ENCODE assay signal across 17 cellular contexts in the genomic region with DNA sequence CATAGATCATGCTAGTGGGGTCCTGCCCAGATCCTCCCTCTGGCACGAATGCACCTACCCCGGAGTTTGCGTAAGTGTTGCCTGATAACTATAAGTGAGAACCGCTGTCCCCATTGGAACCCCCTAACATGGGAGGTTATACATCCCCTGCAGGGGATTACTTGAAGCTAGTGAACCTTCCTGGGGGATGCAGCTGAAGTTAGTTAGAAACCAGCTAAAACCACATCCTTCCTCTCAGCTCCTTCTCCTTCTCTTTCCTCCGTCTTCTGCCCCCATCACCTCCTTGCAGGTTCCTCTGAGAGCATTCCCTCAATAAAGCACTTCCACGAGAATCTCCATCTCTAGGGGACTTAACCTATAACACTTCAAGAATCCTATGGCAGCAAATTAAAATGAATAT.
A peak's percentile ranks its signal among the peaks of the same experiment; 100 is the strongest.
DNase-seq lines count a peak whose midpoint lies in the region; ATAC-seq, FAIRE-seq and TF ChIP-seq lines count a peak whose summit lies in the region.
"Had no signal": no experiment of that assay in that cellular context is flagged by ENCODE, and none has a peak within 500 bp of the region (broad histone marks: within the 10 kb centered on the region; RNA-seq: fewer than 3 reads in every experiment).

No MANE protein-coding gene starts in this region.

- H3K4me1 ChIP-seq in PC-9 (replicated peaks; ENCODE audit: insufficient read depth) = 0 out of 2 replicates have a peak, but pooled peaks cover 5% of the 10 kb centered on the region
- H3K4me1 ChIP-seq in H1 (replicated peaks in 1 of 4; ENCODE audit: control insufficient read depth in 3 of 4, insufficient read depth in 4 of 4, low read length in 3 of 4) = peaks cover 0 to 13% (median 10%) of the 10 kb centered on the region in 4 experiments; a peak in 4 of 7 replicates

- no peaks in the 10 kb centered on the region for H3K79me2 ChIP-seq in PC-9 (ENCODE audit: low read depth)
- H3K79me2 ChIP-seq in H1 (ENCODE audit: control insufficient read depth in 1 of 2, insufficient read depth in 2 of 2, low read length in 2 of 2) = no peaks in the 10 kb centered on the region; a peak in 1 of 4 replicates
- H3K79me2 ChIP-seq: parathyroid adenoma had no signal

- H4K5ac ChIP-seq in H1 (ENCODE audit: insufficient read length, low read depth, low read length) = no peak overlapping the region

- CTCF ChIA-PET in PC-9 (lab: Charles Lee) (no interaction called here), H1 (lab: Charles Lee; ENCODE audit: partially characterized antibody) (interaction anchor here (0.6 to 1.1 kb wide), 3 partner anchors 12 to 94 kb away, joined by 3 read pairs; no protein-coding TSS in a partner anchor)
- CTCF ChIA-PET in activated CD4-positive, alpha-beta memory T cell treated with anti-CD3 and anti-CD28 coated beads, Interleukin-2, amount 10 ng/mL, durations not matched to agents 7 days and 5 days (lab: Charles Lee) = interaction anchor here (1.8 kb wide), 1 partner anchor 8 kb away, joined by 5 read pairs; no protein-coding TSS in a partner anchor

- H3K9me2 ChIP-seq in PC-9 (ENCODE audit: insufficient read depth) = no peaks in the 10 kb centered on the region

- peak overlapping the region; percentile 51 for H4K91ac ChIP-seq in H1 (replicated peaks; ENCODE audit: insufficient read length, low read length)

- H3F3A ChIP-seq in PC-9 (ENCODE audit: insufficient read depth, low read depth) = no peaks in the 10 kb centered on the region

- DNase-seq in activated T-cell treated with anti-CD3 and anti-CD28 coated beads, Interleukin-2, amount 50 U/mL, for 72 hours = no peak
- DNase-seq in activated T-cell treated with anti-CD3 and anti-CD28 coated beads, Interleukin-2, amount 50 U/mL, for 1 hour = no peak
- no peak for DNase-seq in PC-9
- no peak for DNase-seq in H1 (ENCODE audit: low read depth in 1 of 2, low spot score in 2 of 2)
- DNase-seq in stimulated activated naive CD8-positive, alpha-beta T cell treated with anti-CD3 and anti-CD28 coated beads, Interleukin-15, amount 100 ng/mL, for 72 hours = no peak
- DNase-seq in GM03348 (ENCODE audit: low spot score) = no peak
- no peak for DNase-seq in H7
- DNase-seq in activated CD4-positive, alpha-beta memory T cell treated with anti-CD3 and anti-CD28 coated beads, Interleukin-2, amount 10 ng/mL, durations not matched to agents 7 days and 5 days = no peak
- DNase-seq: activated naive CD4-positive, alpha-beta T cell treated with anti-CD3 and anti-CD28 coated beads for 36 hours; MM.1S; NCI-H82; small intestine; T-helper 9 cell had no signal

- H3K14ac ChIP-seq in H1 (ENCODE audit: insufficient read length) = no peak overlapping the region

- no peak overlapping the region for H3K23ac ChIP-seq in H1 (ENCODE audit: insufficient read length)

- no peak overlapping the region for H3K4me3 ChIP-seq in PC-9
- no peak overlapping the region for H3K4me3 ChIP-seq in H1 (ENCODE audit: extremely low read depth in 1 of 4, insufficient read depth in 2 of 4, low read depth in 3 of 4, low read length in 4 of 4)
- no peak overlapping the region for H3K4me3 ChIP-seq in H7 (ENCODE audit: insufficient read depth, low read depth, low read length)

- no peaks in the 10 kb centered on the region for H3K9me3 ChIP-seq in PC-9 (ENCODE audit: insufficient read depth, low read depth)
- H3K9me3 ChIP-seq in H1 (ENCODE audit: insufficient read depth in 2 of 2, low read depth in 1 of 2, low read length in 1 of 2) = no peaks in the 10 kb centered on the region

- no peaks in the 10 kb centered on the region for H3K27me3 ChIP-seq in PC-9 (ENCODE audit: insufficient read depth, low read depth)
- no peaks in the 10 kb centered on the region for H3K27me3 ChIP-seq in H1 (replicated peaks in 1 of 4; ENCODE audit: control insufficient read depth in 3 of 4, extremely low read depth in 1 of 4, insufficient read depth in 3 of 4, low read length in 3 of 4)
- no peaks in the 10 kb centered on the region for H3K27me3 ChIP-seq in H7 (ENCODE audit: control insufficient read depth, insufficient read depth, low read length)

- POLR2A ChIA-PET in PC-9 (lab: Charles Lee; ENCODE audit: unreplicated experiment) = interaction anchor here (0.7 kb wide), 1 partner anchor 159 kb away, joined by 5 read pairs; no protein-coding TSS in a partner anchor
- POLR2A ChIA-PET in H1 (lab: Charles Lee; ENCODE audit: partially characterized antibody) = interaction anchor here (1.3 kb wide), 1 partner anchor 12 kb away, joined by 3 read pairs; no protein-coding TSS in a partner anchor
- POLR2A ChIA-PET in activated CD4-positive, alpha-beta memory T cell treated with anti-CD3 and anti-CD28 coated beads, Interleukin-2, amount 10 ng/mL, durations not matched to agents 7 days and 5 days (lab: Charles Lee) = no interaction called here

- no peaks in the 10 kb centered on the region for H4K20me1 ChIP-seq in PC-9 (ENCODE audit: insufficient read depth)
- H4K20me1 ChIP-seq in H1 (replicated peaks in 1 of 2; ENCODE audit: control insufficient read depth in 1 of 2, insufficient read depth in 2 of 2, low read length in 2 of 2) = no peaks in the 10 kb centered on the region

- H3K23me2 ChIP-seq in H1 (ENCODE audit: low read depth, low read length) = no peaks in the 10 kb centered on the region

- no peaks in the 10 kb centered on the region for H3K9me3 Mint-ChIP-seq in activated T-cell treated with anti-CD3 and anti-CD28 coated beads, Interleukin-2, amount 50 U/mL, for 72 hours
- no peaks in the 10 kb centered on the region for H3K9me3 Mint-ChIP-seq in stimulated activated naive CD8-positive, alpha-beta T cell treated with anti-CD3 and anti-CD28 coated beads, Interleukin-15, amount 100 ng/mL, for 72 hours
- H3K9me3 Mint-ChIP-seq in activated CD4-positive, alpha-beta memory T cell treated with anti-CD3 and anti-CD28 coated beads, Interleukin-2, amount 10 ng/mL, durations not matched to agents 7 days and 5 days = no peaks in the 10 kb centered on the region
- H3K9me3 Mint-ChIP-seq: activated naive CD4-positive, alpha-beta T cell treated with anti-CD3 and anti-CD28 coated beads for 36 hours had no signal

- H3K4me2 ChIP-seq in PC-9 = no peak overlapping the region
- no peak overlapping the region for H3K4me2 ChIP-seq in H1 (ENCODE audit: insufficient read depth in 1 of 2, low read depth in 2 of 2, low read length in 2 of 2)

- no peak overlapping the region for H3K4me3 Mint-ChIP-seq in activated T-cell treated with anti-CD3 and anti-CD28 coated beads, Interleukin-2, amount 50 U/mL, for 72 hours
- H3K4me3 Mint-ChIP-seq in stimulated activated naive CD8-positive, alpha-beta T cell treated with anti-CD3 and anti-CD28 coated beads, Interleukin-15, amount 100 ng/mL, for 72 hours = peak overlapping the region; percentile 24 to 36
- H3K4me3 Mint-ChIP-seq in activated CD4-positive, alpha-beta memory T cell treated with anti-CD3 and anti-CD28 coated beads, Interleukin-2, amount 10 ng/mL, durations not matched to agents 7 days and 5 days = no peak overlapping the region
- H3K4me3 Mint-ChIP-seq: activated naive CD4-positive, alpha-beta T cell treated with anti-CD3 and anti-CD28 coated beads for 36 hours had no signal

- no peak for TF ChIP-seq CTCF in PC-9 (conservative IDR thresholded peaks at IDR 0.05)
- no peak for TF ChIP-seq CTCF in H1 (IDR thresholded peaks at IDR 0.05; ENCODE audit: control extremely low read depth in 1 of 3, insufficient read depth in 1 of 3, low read depth in 1 of 3, low read length in 3 of 3)

- H3K4ac ChIP-seq in H1 (replicated peaks; ENCODE audit: insufficient read length, low read depth, low read length) = no peak overlapping the region

- H3K36me3 Mint-ChIP-seq in activated T-cell treated with anti-CD3 and anti-CD28 coated beads, Interleukin-2, amount 50 U/mL, for 72 hours (ENCODE audit: insufficient read depth in 2 of 2) = peaks cover 11 to 46% of the 10 kb centered on the region in 2 donors
- peaks cover 31% of the 10 kb centered on the region for H3K36me3 Mint-ChIP-seq in activated CD4-positive, alpha-beta memory T cell treated with anti-CD3 and anti-CD28 coated beads, Interleukin-2, amount 10 ng/mL, durations not matched to agents 7 days and 5 days (ENCODE audit: low read depth)

- no peak overlapping the region; the same call in 1 of the 2 replicates for H2BK12ac ChIP-seq in H1 (ENCODE audit: low read depth, low read length)

- TF ChIP-seq EP300 in H1 (IDR thresholded peaks at IDR 0.05; ENCODE audit: borderline replicate concordance in 1 of 2, low read depth in 2 of 2, low read length in 2 of 2) = no peak

- intact Hi-C loops in PC-9 (cut with micrococcal nuclease; ENCODE audit: unreplicated experiment) = no loop called here

- TF ChIP-seq RAD21 in H1 (IDR thresholded peaks at IDR 0.05 in 1 of 2, conservative IDR thresholded peaks at IDR 0.05 in 1 of 2; ENCODE audit: low read depth in 2 of 2, low read length in 2 of 2) = no peak

- peak overlapping the region; percentile 5 for H3K27ac Mint-ChIP-seq in activated T-cell treated with anti-CD3 and anti-CD28 coated beads, Interleukin-2, amount 50 U/mL, for 72 hours
- H3K27ac Mint-ChIP-seq in stimulated activated naive CD8-positive, alpha-beta T cell treated with anti-CD3 and anti-CD28 coated beads, Interleukin-15, amount 100 ng/mL, for 72 hours = peak overlapping the region in 1 of 2 donors; percentile 94
- H3K27ac Mint-ChIP-seq in activated CD4-positive, alpha-beta memory T cell treated with anti-CD3 and anti-CD28 coated beads, Interleukin-2, amount 10 ng/mL, durations not matched to agents 7 days and 5 days = no peak overlapping the region
- H3K27ac Mint-ChIP-seq: activated naive CD4-positive, alpha-beta T cell treated with anti-CD3 and anti-CD28 coated beads for 36 hours had no signal

- H2AFZ ChIP-seq in PC-9 (no peak overlapping the region), H1 (ENCODE audit: low read length) (no peak overlapping the region)
- H2AFZ ChIP-seq: parathyroid adenoma had no signal

- H3K79me1 ChIP-seq in H1 (ENCODE audit: low read depth, low read length) = no peaks in the 10 kb centered on the region

- H4K8ac ChIP-seq in H1 (ENCODE audit: extremely low read depth, insufficient read depth, low read length) = no peak overlapping the region

- no peak overlapping the region for H2BK5ac ChIP-seq in H1 (ENCODE audit: low read depth, low read length)

- ATAC-seq in activated T-cell treated with anti-CD3 and anti-CD28 coated beads, Interleukin-2, amount 50 U/mL, for 72 hours (replicated peaks in 1 of 2) = no peak
- ATAC-seq in stimulated activated naive CD8-positive, alpha-beta T cell treated with anti-CD3 and anti-CD28 coated beads, Interleukin-15, amount 100 ng/mL, for 72 hours = no peak

- H2AK5ac ChIP-seq in H1 (ENCODE audit: low read depth, low read length) = no peak overlapping the region

- peak overlapping the region; percentile 65 for H3K27ac ChIP-seq in PC-9
- H3K27ac ChIP-seq in H1 (ENCODE audit: low read depth, low read length) = no peak overlapping the region
- H3K27ac ChIP-seq: parathyroid adenoma, RWPE1 had no signal

- H2BK20ac ChIP-seq in H1 (ENCODE audit: low read length) = no peak overlapping the region

- no peak overlapping the region for H2BK15ac ChIP-seq in H1 (ENCODE audit: low read length)

- H3K36me3 ChIP-seq in PC-9 (ENCODE audit: low read depth) (0 out of 2 replicates have a peak, but pooled peaks cover 4% of the 10 kb centered on the region), H1 (ENCODE audit: control insufficient read depth in 2 of 4, insufficient read depth in 4 of 4, low read length in 3 of 4) (peaks cover 2 to 39% (median 12%) of the 10 kb centered on the region in 4 experiments; a peak in 6 of 8 replicates), H7 (replicated peaks; ENCODE audit: control insufficient read depth, insufficient read depth, low read length) (peaks cover 5% of the 10 kb centered on the region)

- 0 out of 2 replicates have a peak overlapping the region, but pooled peaks have one; percentile 20 for H3K18ac ChIP-seq in H1 (ENCODE audit: extremely low read depth, low read length)

- no peak for FAIRE-seq in H1 (lab: Jason Lieb, UNC)
- FAIRE-seq: bronchial epithelial cell, frontal cortex, small intestine had no signal

- peaks cover 23% of the 10 kb centered on the region for H3K4me1 Mint-ChIP-seq in activated T-cell treated with anti-CD3 and anti-CD28 coated beads, Interleukin-2, amount 50 U/mL, for 72 hours (ENCODE audit: low read depth)
- H3K4me1 Mint-ChIP-seq in stimulated activated naive CD8-positive, alpha-beta T cell treated with anti-CD3 and anti-CD28 coated beads, Interleukin-15, amount 100 ng/mL, for 72 hours = peaks cover 35% of the 10 kb centered on the region
- H3K4me1 Mint-ChIP-seq in activated CD4-positive, alpha-beta memory T cell treated with anti-CD3 and anti-CD28 coated beads, Interleukin-2, amount 10 ng/mL, durations not matched to agents 7 days and 5 days = peaks cover 27% of the 10 kb centered on the region

- no TSS peak for BruUV-seq in PC-9 (replicated peaks; lab: Mats Ljungman, UMichigan)

- 97% methylated on average over 6 of the region's 6 CpGs; no CpG with 5 or more reads in 1 of the 2 experiments for WGBS in H1 (ENCODE audit: extremely low coverage in 1 of 2, insufficient coverage in 1 of 2, insufficient read length in 1 of 2, insufficient replicate concordance in 2 of 2, low coverage in 1 of 2, low lambda C conversion rate in 2 of 2, missing lambda C conversion rate in 1 of 2), 2 experiments

- H3K9ac ChIP-seq in H1 (replicated peaks in 1 of 4; ENCODE audit: extremely low read depth in 1 of 4, low read depth in 3 of 4, low read length in 3 of 4) = no peak overlapping the region
- H3K9ac ChIP-seq: parathyroid adenoma had no signal

- no peak overlapping the region for H2BK120ac ChIP-seq in H1 (replicated peaks; ENCODE audit: low read depth, low read length)

- TF ChIP-seq POLR2A in H1 (IDR thresholded peaks at IDR 0.05; ENCODE audit: control extremely low read depth in 1 of 2, low read depth in 2 of 2, low read length in 2 of 2) = no peak

- H3K27me3 Mint-ChIP-seq in activated T-cell treated with anti-CD3 and anti-CD28 coated beads, Interleukin-2, amount 50 U/mL, for 72 hours (ENCODE audit: low read depth) = no peaks in the 10 kb centered on the region
- H3K27me3 Mint-ChIP-seq in stimulated activated naive CD8-positive, alpha-beta T cell treated with anti-CD3 and anti-CD28 coated beads, Interleukin-15, amount 100 ng/mL, for 72 hours = no peaks in the 10 kb centered on the region
- no peaks in the 10 kb centered on the region for H3K27me3 Mint-ChIP-seq in activated CD4-positive, alpha-beta memory T cell treated with anti-CD3 and anti-CD28 coated beads, Interleukin-2, amount 10 ng/mL, durations not matched to agents 7 days and 5 days

- H3K56ac ChIP-seq in H1 (replicated peaks; ENCODE audit: insufficient read length, low read depth, low read length) = no peak overlapping the region

Comparison
In these comparisons a context has a peak if more than half of its experiments do, and no peak if none do; other contexts are left out.
1. H3K4me3 Mint-ChIP-seq: peak in stimulated activated naive CD8-positive, alpha-beta T cell treated with anti-CD3 and anti-CD28 coated beads, Interleukin-15, amount 100 ng/mL, for 72 hours (2 of 2); none in activated T-cell treated with anti-CD3 and anti-CD28 coated beads, Interleukin-2, amount 50 U/mL, for 72 hours (0 of 2) and activated CD4-positive, alpha-beta memory T cell treated with anti-CD3 and anti-CD28 coated beads, Interleukin-2, amount 10 ng/mL, durations not matched to agents 7 days and 5 days (single experiment).